In genomic region chr3:114745322-114746240, GRCh38 we compare ENCODE assay signal across 9 cellular contexts.
DNase-seq lines count a peak whose midpoint lies in the region; ATAC-seq and TF ChIP-seq lines count a peak whose summit lies in the region.
"Had no signal": no experiment of that assay in that cellular context is flagged by ENCODE, and none has a peak within 500 bp of the region (broad histone marks: within the 10 kb centered on the region; RNA-seq: fewer than 3 reads in every experiment).

No MANE protein-coding gene starts in this region.

- WGBS in suprapubic skin: 63% methylated on average over 5 of the region's 5 CpGs

- H3K36me3 ChIP-seq in suprapubic skin: no peaks in the 10 kb centered on the region

- intact Hi-C loops in left colon (cut with DNase I, micrococcal nuclease): no loop called here

- in situ Hi-C loops in astrocyte of the spinal cord (cut with HindIII; ENCODE audit: low sequenced_read_pairs): no loop called here

- H3K27ac ChIP-seq in suprapubic skin: peak overlapping the region; percentile 70

- no peak for TF ChIP-seq EP300 in suprapubic skin (IDR thresholded peaks at IDR 0.05)

- H3K9me3 ChIP-seq in suprapubic skin: no peaks in the 10 kb centered on the region

- H3K27me3 ChIP-seq in suprapubic skin: no peaks in the 10 kb centered on the region

- H3K4me1 ChIP-seq in suprapubic skin: peaks cover 12% of the 10 kb centered on the region

- ATAC-seq in HG03457 (IDR thresholded peaks at IDR 0.05; ENCODE audit: unreplicated experiment) (peak; percentile 12), left colon (peak; percentile 95), GM19455 (IDR thresholded peaks at IDR 0.05; ENCODE audit: unreplicated experiment) (no peak)
- ATAC-seq: activated naive CD4-positive, alpha-beta T cell treated with anti-CD3 and anti-CD28 coated beads, Interleukin-2, amount 50 U/mL, for 72 hours had no signal

- TF ChIP-seq POLR2A in suprapubic skin (IDR thresholded peaks at IDR 0.05): no peak

- no peak for TF ChIP-seq CTCF in astrocyte of the spinal cord (IDR thresholded peaks at IDR 0.05; ENCODE audit: low read depth, low read length)
- no peak for TF ChIP-seq CTCF in suprapubic skin (IDR thresholded peaks at IDR 0.05)

- no peak overlapping the region for H3K4me3 ChIP-seq in astrocyte of the spinal cord (ENCODE audit: low read depth, low read length)
- H3K4me3 ChIP-seq in suprapubic skin: peak overlapping the region; percentile 20

- DNase-seq in astrocyte of the spinal cord (ENCODE audit: low read depth, low spot score) (peak; percentile 79), left colon (no peak), suprapubic skin (ENCODE audit: low spot score in 2 of 2) (no peak), NCI-H1105 (lab: John Stamatoyannopoulos, UW) (no peak), DMS 273 (lab: John Stamatoyannopoulos, UW; ENCODE audit: unreplicated experiment) (no peak)
- DNase-seq: NK-92 treated with Interleukin-12 subunit alpha and Interleukin-12 subunit beta, amount 100 ng/mL, for 24 hours had no signal
